ENCODE assay signal across 29 cellular contexts in genomic region chr11:92447586-92447985, GRCh38.
"Had no signal": no experiment of that assay in that cellular context is flagged by ENCODE, and none has a peak within 500 bp of the region (broad histone marks: within the 10 kb centered on the region; RNA-seq: fewer than 3 reads in every experiment).

No MANE protein-coding gene starts in this region.

- H3K9me3 ChIP-seq: ascending aorta had no signal

- H3K9me3 Mint-ChIP-seq: activated CD4-positive, alpha-beta T cell treated with anti-CD3 and anti-CD28 coated beads, Interleukin-2, amount 10 ng/mL, durations not matched to agents 7 days and 5 days; activated naive CD4-positive, alpha-beta T cell treated with anti-CD3 and anti-CD28 coated beads, Interleukin-2, amount 50 U/mL, for 24 hours; activated naive CD8-positive, alpha-beta T cell treated with anti-CD3 and anti-CD28 coated beads, Interleukin-2, amount 10 ng/mL, durations not matched to agents 7 days and 5 days; activated T-cell treated with anti-CD3 and anti-CD28 coated beads, Interleukin-2, amount 50 U/mL, for 24 hours; T-cell had no signal

- H3K27ac ChIP-seq: ascending aorta, KMS-11, RWPE1, VCaP had no signal

- H3K36me3 Mint-ChIP-seq: activated naive CD4-positive, alpha-beta T cell treated with anti-CD3 and anti-CD28 coated beads, Interleukin-2, amount 50 U/mL, for 24 hours; activated naive CD8-positive, alpha-beta T cell treated with anti-CD3 and anti-CD28 coated beads, Interleukin-2, amount 10 ng/mL, durations not matched to agents 7 days and 5 days; T-cell had no signal

- H3K27me3 ChIP-seq: ascending aorta had no signal

- H3K4me1 ChIP-seq: ascending aorta had no signal

- H3K36me3 ChIP-seq: ascending aorta had no signal

- H3K4me2 ChIP-seq: KMS-11 had no signal

- H3K27me3 Mint-ChIP-seq: activated CD4-positive, alpha-beta T cell treated with anti-CD3 and anti-CD28 coated beads, Interleukin-2, amount 10 ng/mL, durations not matched to agents 7 days and 5 days; activated naive CD4-positive, alpha-beta T cell treated with anti-CD3 and anti-CD28 coated beads, Interleukin-2, amount 50 U/mL, for 24 hours; activated naive CD8-positive, alpha-beta T cell treated with anti-CD3 and anti-CD28 coated beads, Interleukin-2, amount 10 ng/mL, durations not matched to agents 7 days and 5 days; activated T-cell treated with anti-CD3 and anti-CD28 coated beads, Interleukin-2, amount 50 U/mL, for 24 hours; T-cell; T-helper 17 cell had no signal

- H3K27ac Mint-ChIP-seq: activated CD4-positive, alpha-beta T cell treated with anti-CD3 and anti-CD28 coated beads, Interleukin-2, amount 10 ng/mL, durations not matched to agents 7 days and 5 days; activated CD8-positive, alpha-beta T cell treated with anti-CD3 and anti-CD28 coated beads, Interleukin-2, amount 10 ng/mL, durations not matched to agents 7 days and 5 days; activated naive CD4-positive, alpha-beta T cell treated with anti-CD3 and anti-CD28 coated beads, Interleukin-2, amount 50 U/mL, for 24 hours; activated naive CD8-positive, alpha-beta T cell treated with anti-CD3 and anti-CD28 coated beads, Interleukin-2, amount 10 ng/mL, durations not matched to agents 7 days and 5 days; activated T-cell treated with anti-CD3 and anti-CD28 coated beads, Interleukin-2, amount 50 U/mL, for 24 hours; activated T-helper 2 cell treated with anti-CD3 and anti-CD28 coated beads, Interferon-gamma antibody, Interleukin-2, Interleukin-4, amounts not matched to agents 10 μg/mL and 5 μg/mL and 100 μg/mL, durations not matched to agents 14 hours and 24 hours and 36 hours; T-cell; T-helper 17 cell had no signal

- H3K4me1 Mint-ChIP-seq: activated CD4-positive, alpha-beta T cell treated with anti-CD3 and anti-CD28 coated beads, Interleukin-2, amount 10 ng/mL, durations not matched to agents 7 days and 5 days; activated naive CD4-positive, alpha-beta T cell treated with anti-CD3 and anti-CD28 coated beads, Interleukin-2, amount 50 U/mL, for 24 hours; activated naive CD8-positive, alpha-beta T cell treated with anti-CD3 and anti-CD28 coated beads, Interleukin-2, amount 10 ng/mL, durations not matched to agents 7 days and 5 days; T-cell; T-helper 17 cell had no signal

- H3K4me3 ChIP-seq: ascending aorta had no signal

- ATAC-seq: activated CD8-positive, alpha-beta T cell treated with anti-CD3 and anti-CD28 coated beads, Interleukin-2, amount 10 ng/mL, durations not matched to agents 7 days and 5 days; Right ventricle myocardium inferior; SK-N-SH treated with all-trans-retinoic acid at 6 μM for 48 hours; T-cell; T-helper 17 cell had no signal

- H3K4me3 Mint-ChIP-seq: activated CD4-positive, alpha-beta T cell treated with anti-CD3 and anti-CD28 coated beads, Interleukin-2, amount 10 ng/mL, durations not matched to agents 7 days and 5 days; activated CD8-positive, alpha-beta T cell treated with anti-CD3 and anti-CD28 coated beads, Interleukin-2, amount 10 ng/mL, durations not matched to agents 7 days and 5 days; activated naive CD4-positive, alpha-beta T cell treated with anti-CD3 and anti-CD28 coated beads, Interleukin-2, amount 50 U/mL, for 24 hours; activated naive CD8-positive, alpha-beta T cell treated with anti-CD3 and anti-CD28 coated beads, Interleukin-2, amount 10 ng/mL, durations not matched to agents 7 days and 5 days; activated T-cell treated with anti-CD3 and anti-CD28 coated beads, Interleukin-2, amount 50 U/mL, for 24 hours; T-cell; T-helper 17 cell had no signal

- DNase-seq: activated CD4-positive, alpha-beta T cell treated with anti-CD3 and anti-CD28 coated beads, Interleukin-2, amount 10 ng/mL, durations not matched to agents 7 days and 5 days; activated CD4-positive, alpha-beta T cell treated with anti-CD3 and anti-CD28 coated beads, Interleukin-2, amount 50 U/mL, for 48 hours; activated CD4-positive, CD25-positive, alpha-beta regulatory T cell; activated CD8-positive, alpha-beta T cell treated with anti-CD3 and anti-CD28 coated beads, Interleukin-2, amount 10 ng/mL, durations not matched to agents 7 days and 5 days; activated gamma-delta T cell; activated naive CD4-positive, alpha-beta T cell treated with Interleukin-2 at 50 U/mL for 16 hours; activated naive CD8-positive, alpha-beta T cell treated with anti-CD3 and anti-CD28 coated beads, Interleukin-2, amount 10 ng/mL, durations not matched to agents 7 days and 5 days; activated T-cell treated with anti-CD3 and anti-CD28 coated beads, Interleukin-2, amount 50 U/mL, for 24 hours; amygdala; NCI-H1092 treated with DMSO at 0.1 percent for 48 hours; NCI-H1417; NCI-H146; NCI-H187; NCI-H2029 treated with DMSO at 0.1 percent for 48 hours; NCI-H2107; NCI-H2171; NCI-H446; NCI-H82; SIG-M5; T-cell; T-helper 17 cell had no signal
